ENCODE assay signal across 17 cellular contexts in genomic region chr10:32326680-32327363, GRCh38. TPM values are rescaled to one million over a fixed set of nuclear protein-coding genes. Genes with fewer than 3 reads are reported as not detected.
A peak's percentile ranks its signal among the peaks of the same experiment; 100 is the strongest.
DNase-seq lines count a peak whose midpoint lies in the region; ATAC-seq, FAIRE-seq and TF ChIP-seq lines count a peak whose summit lies in the region.
"Had no signal": no experiment of that assay in that cellular context is flagged by ENCODE, and none has a peak within 500 bp of the region (broad histone marks: within the 10 kb centered on the region; RNA-seq: fewer than 3 reads in every experiment).

No MANE protein-coding gene starts in this region.

- H3K79me2 ChIP-seq in GM23338 (replicated peaks; ENCODE audit: insufficient read depth) (peaks cover 100% of the 10 kb centered on the region), HepG2 (ENCODE audit: insufficient read depth, low read length) (peaks cover 99% of the 10 kb centered on the region)

- no peaks in the 10 kb centered on the region for H3F3A ChIP-seq in GM23338 (replicated peaks; ENCODE audit: low read depth)

- CTCF ChIA-PET in CD4-positive, alpha-beta memory T cell (lab: Charles Lee; ENCODE audit: partially characterized antibody) = interaction anchor here (0.6 to 1.1 kb wide), 2 partner anchors 17 to 1410 kb away, joined by 3 to 4 read pairs; no protein-coding TSS in a partner anchor
- CTCF ChIA-PET in HepG2 (lab: Yijun Ruan, JAX; ENCODE audit: low intra/inter-chr PET ratio, low total read pairs) = interaction anchor here (0.6 kb wide), 1 partner anchor 164 kb away, joined by 3 read pairs; no protein-coding TSS in a partner anchor

- TF ChIP-seq CTCF in GM23338 (conservative IDR thresholded peaks at IDR 0.05; ENCODE audit: low read depth in 2 of 2) (no peak), HepG2 (CRISPR knock-in tag; IDR thresholded peaks at IDR 0.05) (no peak), dorsolateral prefrontal cortex (IDR thresholded peaks at IDR 0.05 in 54 of 56, conservative IDR thresholded peaks at IDR 0.05 in 2 of 56; ENCODE audit: low read depth in 1 of 56, partially characterized antibody in 56 of 56) (no peak)

- POLR2A ChIA-PET in CD4-positive, alpha-beta memory T cell (lab: Charles Lee; ENCODE audit: partially characterized antibody) = interaction anchor here (1.4 kb wide), 1 partner anchor 9 kb away, joined by 4 read pairs; no protein-coding TSS in a partner anchor
- POLR2A ChIA-PET in HepG2 (lab: Yijun Ruan, JAX) = no interaction called here

- TF ChIP-seq POLR2A in HepG2 (IDR thresholded peaks at IDR 0.05; ENCODE audit: insufficient read depth in 1 of 2, low read depth in 2 of 2, low read length in 2 of 2) = no peak

- no peaks in the 10 kb centered on the region for H3K27me3 Mint-ChIP-seq in CD4-positive, alpha-beta memory T cell
- peaks cover 2% of the 10 kb centered on the region for H3K27me3 Mint-ChIP-seq in GM23338 (ENCODE audit: insufficient read depth, low read depth, poor library complexity)
- no peaks in the 10 kb centered on the region for H3K27me3 Mint-ChIP-seq in activated naive CD8-positive, alpha-beta T cell treated with anti-CD3 and anti-CD28 coated beads, Interleukin-2, amount 50 U/mL, for 24 hours
- no peaks in the 10 kb centered on the region for H3K27me3 Mint-ChIP-seq in naive B cell
- H3K27me3 Mint-ChIP-seq: activated CD4-positive, alpha-beta T cell treated with anti-CD3 and anti-CD28 coated beads, Interleukin-2, amount 10 ng/mL, durations not matched to agents 7 days and 5 days had no signal

- BruUV-seq in HepG2 (replicated peaks; lab: Mats Ljungman, UMichigan) = no TSS peak

- H3K27me3 ChIP-seq in CD4-positive, alpha-beta memory T cell (ENCODE audit: insufficient read depth, low read length) = no peaks in the 10 kb centered on the region
- H3K27me3 ChIP-seq in GM23338 (ENCODE audit: insufficient read depth) (no peaks in the 10 kb centered on the region), HepG2 (ENCODE audit: control insufficient read depth in 1 of 2, insufficient read depth in 2 of 2, low read length in 2 of 2) (no peaks in the 10 kb centered on the region), dorsolateral prefrontal cortex (no peaks in the 10 kb centered on the region)
- H3K27me3 ChIP-seq: suprapubic skin had no signal

- H3K36me3 ChIP-seq in CD4-positive, alpha-beta memory T cell (ENCODE audit: insufficient read depth, low read length) = no peaks in the 10 kb centered on the region
- H3K36me3 ChIP-seq in GM23338 (ENCODE audit: insufficient read depth) (no peaks in the 10 kb centered on the region), HepG2 (replicated peaks in 1 of 2; ENCODE audit: control insufficient read depth in 1 of 2, insufficient read depth in 2 of 2, low read length in 2 of 2) (peaks cover 0 to 5% of the 10 kb centered on the region in 2 experiments; a peak in 1 of 5 replicates)
- H3K36me3 ChIP-seq: lower lobe of right lung, suprapubic skin had no signal

- H2AFZ ChIP-seq in GM23338 (no peak overlapping the region), HepG2 (ENCODE audit: low read length) (no peak overlapping the region)
- H2AFZ ChIP-seq: PC-9 had no signal

- FAIRE-seq in HepG2 (lab: Jason Lieb, UNC) = no peak
- FAIRE-seq: G401.6 had no signal

- 97% methylated on average over 4 of the region's 4 CpGs for WGBS in HepG2 (ENCODE audit: low lambda C conversion rate)

- no peaks in the 10 kb centered on the region for H3K9me3 ChIP-seq in CD4-positive, alpha-beta memory T cell (ENCODE audit: control insufficient read depth in 1 of 2, low read length in 2 of 2)
- H3K9me3 ChIP-seq in HepG2 (ENCODE audit: low read length) = no peaks in the 10 kb centered on the region
- H3K9me3 ChIP-seq: lower lobe of right lung, suprapubic skin had no signal

- no peak for TF ChIP-seq RAD21 in HepG2 (CRISPR knock-in tag; IDR thresholded peaks at IDR 0.05)

- H3K9ac ChIP-seq in HepG2 (ENCODE audit: insufficient read depth, low read depth, low read length) = no peak overlapping the region

- peaks cover under 1 to 30% of the 10 kb centered on the region in 2 donors for H3K36me3 Mint-ChIP-seq in CD4-positive, alpha-beta memory T cell
- H3K36me3 Mint-ChIP-seq in GM23338 (ENCODE audit: low read depth) = peaks cover 7% of the 10 kb centered on the region; the same call in 2 of the 3 replicates
- H3K36me3 Mint-ChIP-seq in activated naive CD8-positive, alpha-beta T cell treated with anti-CD3 and anti-CD28 coated beads, Interleukin-2, amount 50 U/mL, for 24 hours (ENCODE audit: low read depth) = no peaks in the 10 kb centered on the region
- H3K36me3 Mint-ChIP-seq in naive B cell = no peaks in the 10 kb centered on the region

- DNase-seq in CD4-positive, alpha-beta memory T cell = no peak
- DNase-seq in GM23338 (ENCODE audit: low spot score) (no peak), naive B cell (no peak), HepG2 (ENCODE audit: low spot score) (no peak), dorsolateral prefrontal cortex (no peak)
- no peak for DNase-seq in activated naive CD8-positive, alpha-beta T cell treated with anti-CD3 and anti-CD28 coated beads, Interleukin-2, amount 50 U/mL, for 24 hours
- DNase-seq: activated CD4-positive, alpha-beta T cell treated with anti-CD3 and anti-CD28 coated beads, Interleukin-2, amount 10 ng/mL, durations not matched to agents 7 days and 5 days; COR-L47; cortex of kidney; lower lobe of right lung; MV-4-11; NCI-H2227 treated with DMSO at 0.1 percent for 48 hours; PC-9 had no signal

- peaks cover 89% of the 10 kb centered on the region for H3K4me1 ChIP-seq in CD4-positive, alpha-beta memory T cell (ENCODE audit: insufficient read depth, low read length)
- H3K4me1 ChIP-seq in GM23338 (ENCODE audit: insufficient read depth) = peaks cover 55% of the 10 kb centered on the region
- peaks cover 16% of the 10 kb centered on the region for H3K4me1 ChIP-seq in HepG2 (ENCODE audit: insufficient read depth, low read length)

- in situ Hi-C loops in HepG2 (cut with HindIII; ENCODE audit: extremely low pct_ligation_motif_present, low pct_unique_long_range_greater_than_20kb) = no loop called here

- TF ChIP-seq EP300 in HepG2 (IDR thresholded peaks at IDR 0.05; ENCODE audit: low read depth in 2 of 2, low read length in 2 of 2) (no peak), HepG2 (CRISPR knock-in tag; IDR thresholded peaks at IDR 0.05; ENCODE audit: borderline replicate concordance) (no peak)

- peak overlapping the region; percentile 9; the same call in 1 of the 2 replicates for H3K4me2 ChIP-seq in GM23338
- no peak overlapping the region for H3K4me2 ChIP-seq in HepG2 (ENCODE audit: low read depth, low read length)
- H3K4me2 ChIP-seq: PC-9 had no signal

- peak overlapping the region; percentile 10 for H3K27ac ChIP-seq in CD4-positive, alpha-beta memory T cell (ENCODE audit: low read depth, low read length)
- H3K27ac ChIP-seq in GM23338 (ENCODE audit: low read depth) = no peak overlapping the region
- no peak overlapping the region for H3K27ac ChIP-seq in HepG2 (ENCODE audit: extremely low read length, insufficient read depth, low read length)
- H3K27ac ChIP-seq in dorsolateral prefrontal cortex = no peak overlapping the region
- H3K27ac ChIP-seq: lower lobe of right lung, PC-9, suprapubic skin had no signal

- ATAC-seq in GM23338 = no peak; the same call in 2 of the 3 replicates
- ATAC-seq in activated naive CD8-positive, alpha-beta T cell treated with anti-CD3 and anti-CD28 coated beads, Interleukin-2, amount 50 U/mL, for 24 hours = no peak
- no peak for ATAC-seq in naive B cell (ENCODE audit: low read depth in 2 of 2)
- no peak for ATAC-seq in HepG2
- ATAC-seq in HG02759 (IDR thresholded peaks at IDR 0.05; ENCODE audit: unreplicated experiment) = no peak
- ATAC-seq: lower lobe of right lung had no signal

- no peak overlapping the region for H3K4me3 ChIP-seq in CD4-positive, alpha-beta memory T cell (ENCODE audit: low read length in 2 of 2)
- H3K4me3 ChIP-seq in GM23338 (no peak overlapping the region), HepG2 (replicated peaks in 1 of 3; ENCODE audit: insufficient read depth in 1 of 3, low read depth in 2 of 3, low read length in 3 of 3) (no peak overlapping the region), dorsolateral prefrontal cortex (no peak overlapping the region)
- H3K4me3 ChIP-seq: lower lobe of right lung, PC-9, skin epidermis, suprapubic skin had no signal

- peaks cover 38% of the 10 kb centered on the region for H4K20me1 ChIP-seq in GM23338 (replicated peaks; ENCODE audit: insufficient read depth)
- peaks cover 68% of the 10 kb centered on the region for H4K20me1 ChIP-seq in HepG2 (ENCODE audit: insufficient read depth, low read length)

- H3K9me2 ChIP-seq in GM23338 (ENCODE audit: insufficient read depth) = no peaks in the 10 kb centered on the region

- H3K4me3 Mint-ChIP-seq in CD4-positive, alpha-beta memory T cell = peak overlapping the region in 7 of 8 donors; percentile 8 to 71 (median 37)
- no peak overlapping the region; the same call in 2 of the 3 replicates for H3K4me3 Mint-ChIP-seq in GM23338
- peak overlapping the region; percentile 1 for H3K4me3 Mint-ChIP-seq in activated naive CD8-positive, alpha-beta T cell treated with anti-CD3 and anti-CD28 coated beads, Interleukin-2, amount 50 U/mL, for 24 hours
- peak overlapping the region in 7 of 8 donors; percentile 20 to 74 (median 36) for H3K4me3 Mint-ChIP-seq in naive B cell
- H3K4me3 Mint-ChIP-seq: activated CD4-positive, alpha-beta T cell treated with anti-CD3 and anti-CD28 coated beads, Interleukin-2, amount 10 ng/mL, durations not matched to agents 7 days and 5 days had no signal

- peaks cover 64 to 92% (median 79%) of the 10 kb centered on the region in 4 donors for H3K4me1 Mint-ChIP-seq in CD4-positive, alpha-beta memory T cell
- peaks cover 53% of the 10 kb centered on the region for H3K4me1 Mint-ChIP-seq in GM23338
- peaks cover 86% of the 10 kb centered on the region for H3K4me1 Mint-ChIP-seq in activated naive CD8-positive, alpha-beta T cell treated with anti-CD3 and anti-CD28 coated beads, Interleukin-2, amount 50 U/mL, for 24 hours
- H3K4me1 Mint-ChIP-seq in naive B cell = peaks cover 55 to 85% (median 80%) of the 10 kb centered on the region in 3 donors

- no peaks in the 10 kb centered on the region for H3K9me3 Mint-ChIP-seq in CD4-positive, alpha-beta memory T cell
- H3K9me3 Mint-ChIP-seq in GM23338 = no peaks in the 10 kb centered on the region
- H3K9me3 Mint-ChIP-seq in activated naive CD8-positive, alpha-beta T cell treated with anti-CD3 and anti-CD28 coated beads, Interleukin-2, amount 50 U/mL, for 24 hours = no peaks in the 10 kb centered on the region
- no peaks in the 10 kb centered on the region for H3K9me3 Mint-ChIP-seq in naive B cell
- H3K9me3 Mint-ChIP-seq: activated CD4-positive, alpha-beta T cell treated with anti-CD3 and anti-CD28 coated beads, Interleukin-2, amount 10 ng/mL, durations not matched to agents 7 days and 5 days had no signal

- H3K27ac Mint-ChIP-seq in CD4-positive, alpha-beta memory T cell = peak overlapping the region; percentile 2 to 71 (median 20)
- no peak overlapping the region for H3K27ac Mint-ChIP-seq in GM23338
- peak overlapping the region; percentile 53 for H3K27ac Mint-ChIP-seq in activated naive CD8-positive, alpha-beta T cell treated with anti-CD3 and anti-CD28 coated beads, Interleukin-2, amount 50 U/mL, for 24 hours
- peak overlapping the region; percentile 2 to 90 (median 44) for H3K27ac Mint-ChIP-seq in naive B cell
- H3K27ac Mint-ChIP-seq: activated CD4-positive, alpha-beta T cell treated with anti-CD3 and anti-CD28 coated beads, Interleukin-2, amount 10 ng/mL, durations not matched to agents 7 days and 5 days had no signal

- intact Hi-C loops in CD4-positive, alpha-beta memory T cell (cut with micrococcal nuclease) = loop anchor here (1.0 to 2.0 kb wide), 3 partner anchors 9 to 14 kb away; no protein-coding TSS in a partner anchor
- intact Hi-C loops in HepG2 (cut with micrococcal nuclease; ENCODE audit: unreplicated experiment) = no loop called here
- intact Hi-C loops in dorsolateral prefrontal cortex (cut with DNase I) = no loop called here

RNA-seq across cellular contexts. Expression of gene EPC1, which starts 20.1 kb away (rescaled TPM):
- 100 to 1,000 TPM; 105 to 112 TPM for total RNA-seq in CD4-positive, alpha-beta memory T cell
- 10 to 100 TPM; 46.0 to 57.0 TPM for polyA plus RNA-seq in CD4-positive, alpha-beta memory T cell
- 15.8 and 25.9 TPM in 2 replicates for total RNA-seq in GM23338 (2014; rRNA removed; shearing (Covaris generic))
- 24.1 and 24.5 TPM in 2 replicates for polyA plus RNA-seq in GM23338 (2016; fragmentation: Nextera tagmentation; extraction: Ambion mirVana)
- polyA plus RNA-seq in naive B cell (ENCODE audit: low read depth in 6 of 6) = 100 to 1,000 TPM in 3 of 6 donors, 10 to 100 TPM in 3; 74.8 to 137 (median 104) TPM
- total RNA-seq in HepG2 (2016; rRNA removed; fragmentation: Illumina TruSeq; extraction: Trizol) = 23.6 and 28.7 TPM in 2 replicates
- total RNA-seq in HepG2 (2016; cell fraction: cytosol; rRNA removed; fragmentation: Illumina TruSeq; extraction: Trizol; ENCODE audit: low read depth) = 18.0 and 19.2 TPM in 2 replicates
- total RNA-seq in HepG2 (2016; cell fraction: insoluble cytoplasmic fraction; rRNA removed; fragmentation: Illumina TruSeq; extraction: Trizol) = 25.1 and 29.8 TPM in 2 replicates
- 26.1 and 31.2 TPM in 2 replicates for total RNA-seq in HepG2 (2016; cell fraction: membrane; rRNA removed; fragmentation: Illumina TruSeq; extraction: Trizol)
- 55.1 and 59.9 TPM in 2 replicates for total RNA-seq in HepG2 (2016; cell fraction: nucleus; rRNA removed; fragmentation: Illumina TruSeq; extraction: Trizol)
- polyA plus RNA-seq in HepG2 (2011; rRNA removed) = 39.2 and 44.2 TPM in 2 replicates
- 24.6 and 24.8 TPM in 2 replicates for polyA plus RNA-seq in HepG2 (2011; cell fraction: cytosol; rRNA removed)
- polyA plus RNA-seq in HepG2 (2011; cell fraction: nucleus; rRNA removed) = 51.1 and 64.3 TPM in 2 replicates
- polyA plus RNA-seq in HepG2 (2012) = 11.5 and 11.9 TPM in 2 replicates
- 20.3 and 20.7 TPM in 2 replicates for polyA plus RNA-seq in HepG2 (2016; cell fraction: cytosol; fragmentation: Illumina TruSeq; extraction: Trizol; ENCODE audit: low read depth)
- polyA plus RNA-seq in HepG2 (2016; cell fraction: insoluble cytoplasmic fraction; fragmentation: Illumina TruSeq; extraction: Trizol; ENCODE audit: low read depth) = 22.1 and 22.7 TPM in 2 replicates
- polyA plus RNA-seq in HepG2 (2016; cell fraction: membrane; fragmentation: Illumina TruSeq; extraction: Trizol; ENCODE audit: low read depth) = 22.4 and 25.4 TPM in 2 replicates
- polyA plus RNA-seq in HepG2 (2016; cell fraction: nucleus; fragmentation: Illumina TruSeq; extraction: Trizol; ENCODE audit: insufficient read depth, low read depth) = 67.0 and 70.2 TPM in 2 replicates
- polyA minus RNA-seq in HepG2 (2011; rRNA and poly(A)+ RNA removed; ENCODE audit: low replicate concordance) = 49.8 and 55.1 TPM in 2 replicates
- 15.8 and 17.6 TPM in 2 replicates for polyA minus RNA-seq in HepG2 (2011; cell fraction: cytosol; rRNA and poly(A)+ RNA removed)
- 112 and 118 TPM in 2 replicates for polyA minus RNA-seq in HepG2 (2011; cell fraction: nucleus; rRNA and poly(A)+ RNA removed)
- total RNA-seq in dorsolateral prefrontal cortex = 10 to 100 TPM; 26.4 to 56.2 (median 40.1) TPM
